27 cellular contexts compared by ENCODE assay signal in genomic region chr6:45031601-45032000, GRCh38.
DNase-seq lines count a peak whose midpoint lies in the region; FAIRE-seq and TF ChIP-seq lines count a peak whose summit lies in the region.
"Had no signal": no experiment of that assay in that cellular context is flagged by ENCODE, and none has a peak within 500 bp of the region (broad histone marks: within the 10 kb centered on the region; RNA-seq: fewer than 3 reads in every experiment).

No MANE protein-coding gene starts in this region.

- H2BK120ac ChIP-seq in H9 (ENCODE audit: low read depth, low read length, poor library complexity, severe bottlenecking): no peak overlapping the region

- H3K9me3 Mint-ChIP-seq in H9: peaks cover 0 to 10% of the 10 kb centered on the region in 2 experiments

- H3K27me3 Mint-ChIP-seq in H9 (ENCODE audit: low read depth): no peaks in the 10 kb centered on the region
- H3K27me3 Mint-ChIP-seq: activated CD8-positive, alpha-beta T cell treated with anti-CD3 and anti-CD28 coated beads for 36 hours; IgD-negative memory B cell; naive B cell; stimulated activated naive B cell treated with anti-CD40 and anti-IgM and Interleukin-4, amounts not matched to agents 10 μg/mL and 1 μg/mL and 100 μg/mL, for 72 hours had no signal

- H3K4me3 Mint-ChIP-seq in H9: no peak overlapping the region
- H3K4me3 Mint-ChIP-seq: activated CD8-positive, alpha-beta T cell treated with anti-CD3 and anti-CD28 coated beads for 36 hours; IgD-negative memory B cell; immature natural killer cell; naive B cell; stimulated activated naive B cell treated with anti-CD40 and anti-IgM and Interleukin-4, amounts not matched to agents 10 μg/mL and 1 μg/mL and 100 μg/mL, for 72 hours had no signal

- no peak overlapping the region for H3K27ac ChIP-seq in keratinocyte (ENCODE audit: control insufficient read depth, insufficient read depth, low read length)
- no peak overlapping the region for H3K27ac ChIP-seq in H9 (ENCODE audit: insufficient read length, low read depth, low read length)
- H3K27ac ChIP-seq: body of pancreas, esophagus muscularis mucosa, hepatocyte, pancreas, thoracic aorta had no signal

- H3K27me3 ChIP-seq in keratinocyte (ENCODE audit: control insufficient read depth, extremely low read depth, insufficient read depth, low read length) (no peaks in the 10 kb centered on the region), H9 (ENCODE audit: insufficient read depth, low read length) (no peaks in the 10 kb centered on the region)
- H3K27me3 ChIP-seq: body of pancreas, esophagus muscularis mucosa, hepatocyte, pancreas had no signal

- no CpG with 5 or more reads among the region's 1 CpG for whole genome bisulfite sequencing in H9 (ENCODE audit: extremely low coverage, insufficient read length, low lambda C conversion rate)

- peak; percentile 18 for DNase-seq in COR-L47 (lab: John Stamatoyannopoulos, UW)
- DNase-seq in NB4 (ENCODE audit: low read depth): peak; percentile 83
- peak; percentile 68 for DNase-seq in SIG-M5 (lab: John Stamatoyannopoulos, UW)
- DNase-seq in keratinocyte (ENCODE audit: low read depth, low spot score): no peak
- no peak for DNase-seq in H9
- no peak for DNase-seq in glomerular visceral epithelial cell (ENCODE audit: extremely low spot score)
- DNase-seq in activated CD4-positive, alpha-beta T cell treated with anti-CD3 and anti-CD28 coated beads for 48 hours: no peak
- no peak for DNase-seq in nucleus accumbens (lab: John Stamatoyannopoulos, UW)
- DNase-seq: activated CD4-positive, CD25-positive, alpha-beta regulatory T cell; activated CD8-positive, alpha-beta T cell treated with anti-CD3 and anti-CD28 coated beads for 36 hours; activated effector memory CD4-positive, alpha-beta T cell treated with Interleukin-2 at 50 U/mL for 16 hours; Calu3; effector memory CD4-positive, alpha-beta T cell; EL; immature natural killer cell; naive B cell; NCI-H1436 treated with DMSO at 0.1 percent for 48 hours; pancreas; stimulated activated CD4-positive, alpha-beta T cell treated with anti-CD3 and anti-CD28 coated beads, Interleukin-4, amount 100 ng/mL, for 1 hour; stimulated activated naive B cell treated with anti-CD40 and anti-IgM and Interleukin-4, amounts not matched to agents 10 μg/mL and 1 μg/mL and 100 μg/mL, for 72 hours; SW 1271; T1000 had no signal

- TF ChIP-seq POLR2A in NB4 (IDR thresholded peaks at IDR 0.05; ENCODE audit: extremely low read depth, insufficient read length): no peak

- H4K91ac ChIP-seq in H9 (ENCODE audit: insufficient read length, low read depth, low read length): no peak overlapping the region

- H3K9me1 ChIP-seq in keratinocyte (ENCODE audit: control insufficient read depth, extremely low read depth, insufficient read depth, low read length): no peaks in the 10 kb centered on the region

- H3T11ph ChIP-seq in H9 (ENCODE audit: low read length): no peak overlapping the region

- H3K36me3 Mint-ChIP-seq in H9 (ENCODE audit: insufficient read depth in 1 of 3, low read depth in 3 of 3): peaks cover 0 to 13% (median 3%) of the 10 kb centered on the region in 3 experiments; a peak in 4 of 7 replicates

- dilution Hi-C loops in keratinocyte (cut with MboI; ENCODE audit: extremely low pct_ligation_motif_present, low sequenced_read_pairs): no loop called here

- no peak overlapping the region for H3K14ac ChIP-seq in H9 (ENCODE audit: insufficient read depth, low read length)

- no peak overlapping the region for H2AK5ac ChIP-seq in H9 (ENCODE audit: insufficient read length, low read length)

- H3K79me1 ChIP-seq in H9 (ENCODE audit: insufficient read depth, low read depth, low read length, poor library complexity, severe bottlenecking): no peaks in the 10 kb centered on the region

- no peak overlapping the region for H3K4me2 ChIP-seq in keratinocyte (ENCODE audit: control insufficient read depth, extremely low read depth, insufficient read depth, low read depth, low read length)
- H3K4me2 ChIP-seq in H9 (ENCODE audit: insufficient read depth, insufficient read length, low read length): no peak overlapping the region
- H3K4me2 ChIP-seq: hepatocyte had no signal

- H4K8ac ChIP-seq in H9 (replicated peaks; ENCODE audit: insufficient read length, low read depth, low read length): no peak overlapping the region

- H3K23me2 ChIP-seq in H9 (ENCODE audit: insufficient read length, low read depth, low read length, poor library complexity, severe bottlenecking): no peaks in the 10 kb centered on the region

- H3K9me3 ChIP-seq in keratinocyte (ENCODE audit: control insufficient read depth, low read depth, low read length) (no peaks in the 10 kb centered on the region), H9 (ENCODE audit: control insufficient read depth, low read depth, low read length) (no peaks in the 10 kb centered on the region)
- H3K9me3 ChIP-seq: body of pancreas, pancreas had no signal

- no peak overlapping the region for H2BK15ac ChIP-seq in H9 (ENCODE audit: low read depth, low read length)

- H3K18ac ChIP-seq in H9 (ENCODE audit: insufficient read length, low read depth, low read length): no peak overlapping the region

- H3K9ac ChIP-seq in keratinocyte (ENCODE audit: control insufficient read depth, extremely low read depth, insufficient read depth, low read length): no peak overlapping the region
- H3K9ac ChIP-seq in H9 (ENCODE audit: extremely low read depth, insufficient read length, low read length): no peak overlapping the region

- H3K4me3 ChIP-seq in NB4 (ENCODE audit: low read depth, low read length) (no peak overlapping the region), keratinocyte (ENCODE audit: control insufficient read depth in 2 of 3, extremely low read depth in 1 of 3, insufficient read depth in 2 of 3, low read depth in 1 of 3, low read length in 3 of 3) (no peak overlapping the region)
- H3K4me3 ChIP-seq: body of pancreas, esophagus muscularis mucosa, hepatocyte, pancreas, thoracic aorta had no signal

- H2BK20ac ChIP-seq in H9 (ENCODE audit: low read depth, low read length, poor library complexity, severe bottlenecking): no peak overlapping the region

- H2AFZ ChIP-seq in keratinocyte (ENCODE audit: control insufficient read depth, low read length) (no peak overlapping the region), H9 (ENCODE audit: low read length) (no peak overlapping the region)
- H2AFZ ChIP-seq: hepatocyte had no signal

- TF ChIP-seq CTCF in NB4 (IDR thresholded peaks at IDR 0.05; ENCODE audit: low read depth, low read length): no peak
- TF ChIP-seq CTCF in keratinocyte (optimal IDR thresholded peaks at IDR 0.05 in 1 of 3, IDR thresholded peaks at IDR 0.05 in 1 of 3, conservative IDR thresholded peaks at IDR 0.05 in 1 of 3; ENCODE audit: extremely low read depth in 1 of 3, insufficient read depth in 2 of 3, low read length in 3 of 3): no peak
- no peak for TF ChIP-seq CTCF in H9 (conservative IDR thresholded peaks at IDR 0.05)

- H3K4me1 Mint-ChIP-seq in H9: no peaks in the 10 kb centered on the region
- H3K4me1 Mint-ChIP-seq: immature natural killer cell had no signal

- H3K4me1 ChIP-seq in keratinocyte (ENCODE audit: control insufficient read depth, extremely low read depth, insufficient read depth, low read length) (no peaks in the 10 kb centered on the region), H9 (ENCODE audit: insufficient read depth, low read length) (no peaks in the 10 kb centered on the region)
- H3K4me1 ChIP-seq: body of pancreas, esophagus muscularis mucosa, pancreas had no signal

- no peak overlapping the region for H3K23ac ChIP-seq in H9 (ENCODE audit: insufficient read length, low read depth, low read length)

- no peak overlapping the region for H3K56ac ChIP-seq in H9 (ENCODE audit: insufficient read length, low read depth, low read length)

- no peak overlapping the region for H2BK5ac ChIP-seq in H9 (ENCODE audit: insufficient read length, low read length)

- H3K36me3 ChIP-seq in keratinocyte (ENCODE audit: control insufficient read depth in 2 of 2, extremely low read depth in 1 of 2, insufficient read depth in 2 of 2, low read length in 2 of 2): no peaks in the 10 kb centered on the region
- H3K36me3 ChIP-seq: esophagus muscularis mucosa, pancreas, thoracic aorta had no signal

- H2BK12ac ChIP-seq in H9 (ENCODE audit: insufficient read length, low read depth, low read length): no peak overlapping the region

- no peak overlapping the region for H3K4ac ChIP-seq in H9 (ENCODE audit: low read depth, low read length)

- H4K5ac ChIP-seq in H9 (ENCODE audit: insufficient read length, low read depth, low read length): no peak overlapping the region

- H3K27ac Mint-ChIP-seq in H9: no peak overlapping the region
- H3K27ac Mint-ChIP-seq: activated CD8-positive, alpha-beta T cell treated with anti-CD3 and anti-CD28 coated beads for 36 hours; IgD-negative memory B cell; immature natural killer cell; naive B cell; stimulated activated naive B cell treated with anti-CD40 and anti-IgM and Interleukin-4, amounts not matched to agents 10 μg/mL and 1 μg/mL and 100 μg/mL, for 72 hours had no signal

- peak; percentile 26 for FAIRE-seq in keratinocyte (lab: Jason Lieb, UNC)

- no peaks in the 10 kb centered on the region for H3K79me2 ChIP-seq in keratinocyte (ENCODE audit: control insufficient read depth, insufficient read depth, low read length)
- no peaks in the 10 kb centered on the region for H3K79me2 ChIP-seq in H9 (ENCODE audit: insufficient read depth, low read length)
- H3K79me2 ChIP-seq: hepatocyte had no signal

- H4K20me1 ChIP-seq in keratinocyte (ENCODE audit: control insufficient read depth, extremely low read depth, insufficient read depth, low read length) (no peaks in the 10 kb centered on the region), H9 (ENCODE audit: control insufficient read depth, insufficient read depth, insufficient read length) (no peaks in the 10 kb centered on the region)

Comparison
In these comparisons a context has a peak if more than half of its experiments do, and no peak if none do; other contexts are left out.
1. DNase-seq: peak in COR-L47 (single experiment), NB4 (single experiment) and SIG-M5 (single experiment); none in keratinocyte (single experiment), H9 (single experiment), glomerular visceral epithelial cell (single experiment), activated CD4-positive, alpha-beta T cell treated with anti-CD3 and anti-CD28 coated beads for 48 hours (single experiment) and nucleus accumbens (0 of 56).